ENCODE assay signal across 9 cellular contexts in genomic region chr18:12754511-12754910, GRCh38.
"Had no signal": no experiment of that assay in that cellular context is flagged by ENCODE, and none has a peak within 500 bp of the region (broad histone marks: within the 10 kb centered on the region; RNA-seq: fewer than 3 reads in every experiment).

No MANE protein-coding gene starts in this region.

- FAIRE-seq: H1, H54, HTR-8/SVneo had no signal

- H3K4me1 Mint-ChIP-seq: GM23338, H9 had no signal

- H3K27ac Mint-ChIP-seq: GM23338, H9 had no signal

- H3K9me3 Mint-ChIP-seq: GM23338, H9 had no signal

- ATAC-seq: GM23338 had no signal

- H3K4me3 ChIP-seq: GM23338 had no signal

- H2AFZ ChIP-seq: GM23338 had no signal

- DNase-seq: H9, HCEC 1CT, IMR-90, KBM-7 had no signal

- H3K9ac ChIP-seq: KMS-11 had no signal

- H3K27ac ChIP-seq: KMS-11 had no signal

- H3K4me2 ChIP-seq: GM23338, KMS-11 had no signal

- H3K4me3 Mint-ChIP-seq: GM23338, H9 had no signal
